13 cellular contexts compared by ENCODE assay signal in the genomic region with DNA sequence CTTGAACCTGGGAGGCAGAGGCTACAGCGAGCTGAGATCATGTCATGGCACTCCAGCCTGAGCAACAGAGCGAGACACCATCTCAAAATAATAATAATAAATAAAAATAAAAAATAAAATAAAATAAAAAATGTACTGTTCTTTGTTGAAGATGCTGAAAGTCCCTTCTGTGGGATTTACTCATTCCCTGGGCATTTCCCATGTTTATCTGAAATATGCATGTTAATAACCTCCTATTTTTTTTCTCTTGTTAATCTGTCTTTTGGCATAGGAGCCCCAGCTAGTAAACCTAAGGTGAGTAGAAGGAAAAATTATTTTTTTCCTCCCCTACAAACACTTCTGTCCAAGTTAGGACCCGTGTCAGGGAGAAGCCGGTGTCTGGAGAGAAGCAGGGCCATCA. TPM values are rescaled to one million over a fixed set of nuclear protein-coding genes. Genes with fewer than 3 reads are reported as not detected.
DNase-seq lines count a peak whose midpoint lies in the region; ATAC-seq and TF ChIP-seq lines count a peak whose summit lies in the region.
"Had no signal": no experiment of that assay in that cellular context is flagged by ENCODE, and none has a peak within 500 bp of the region (broad histone marks: within the 10 kb centered on the region; RNA-seq: fewer than 3 reads in every experiment).

No MANE protein-coding gene starts in this region.

- peak overlapping the region; percentile 64; the same call in 1 of the 2 replicates for H3K23ac ChIP-seq in IMR-90 (ENCODE audit: low read depth, low read length)

- no peaks in the 10 kb centered on the region for H4K20me1 ChIP-seq in IMR-90 (ENCODE audit: insufficient read depth, low read length)

- TF ChIP-seq POLR2A in IMR-90 (IDR thresholded peaks at IDR 0.05; ENCODE audit: low read depth, low read length), result no peak
- no peak for TF ChIP-seq POLR2A in gastrocnemius medialis (IDR thresholded peaks at IDR 0.05)

- peak overlapping the region; percentile 7; the same call in 1 of the 2 replicates for H3K18ac ChIP-seq in IMR-90 (ENCODE audit: low read depth, low read length)

- H3K36me3 Mint-ChIP-seq in activated T-cell treated with anti-CD3 and anti-CD28 coated beads, Interleukin-2, amount 50 U/mL, for 72 hours (ENCODE audit: insufficient read depth in 2 of 2), result peaks cover 0 to 2% of the 10 kb centered on the region in 2 donors
- H3K36me3 Mint-ChIP-seq in stimulated activated effector memory CD8-positive, alpha-beta T cell treated with anti-CD3 and anti-CD28 coated beads, Interleukin-12 subunit alpha, Interleukin-12 subunit beta, amount 100 ng/mL, for 72 hours, result no peaks in the 10 kb centered on the region
- H3K36me3 Mint-ChIP-seq: CD4-positive, alpha-beta memory T cell had no signal

- no peak overlapping the region; the same call in 2 of the 3 replicates for H2BK15ac ChIP-seq in IMR-90 (ENCODE audit: low read depth, low read length)

- CTCF ChIA-PET in IMR-90 (lab: Yijun Ruan, JAX), result interaction anchor here (1.5 kb wide), 1 partner anchor 11 kb away, joined by 3 read pairs; no protein-coding TSS in a partner anchor

- H2AK9ac ChIP-seq in IMR-90 (replicated peaks; ENCODE audit: low read depth, low read length, poor library complexity), result no peak overlapping the region

- no peaks in the 10 kb centered on the region for H3K36me3 ChIP-seq in IMR-90 (ENCODE audit: control insufficient read depth, insufficient read depth, low read length)
- H3K36me3 ChIP-seq in gastrocnemius medialis, result no peaks in the 10 kb centered on the region

- TF ChIP-seq CTCF in IMR-90 (conservative IDR thresholded peaks at IDR 0.05; ENCODE audit: low read depth, low read length) (no peak), cardiac fibroblast (IDR thresholded peaks at IDR 0.05; ENCODE audit: low read depth, low read length) (no peak), gastrocnemius medialis (IDR thresholded peaks at IDR 0.05 in 4 of 5, conservative IDR thresholded peaks at IDR 0.05 in 1 of 5) (no peak)

- no CpG with 5 or more reads among the region's 4 CpGs for WGBS in IMR-90 (ENCODE audit: extremely low coverage in 2 of 2, insufficient read length in 1 of 2), 2 experiments

- in situ Hi-C loops in IMR-90 (cut with MboI; ENCODE audit: low sequenced_read_pairs) (loop anchor here (25.0 kb wide), 1 partner anchor 421 kb away; no protein-coding TSS in a partner anchor), gastrocnemius medialis (cut with MboI; ENCODE audit: low sequenced_read_pairs in 4 of 4) (no loop called here)

- H3K27ac ChIP-seq in IMR-90 (ENCODE audit: insufficient read depth, low read length) (peak overlapping the region; percentile 62), gastrocnemius medialis (no peak overlapping the region)

- no peaks in the 10 kb centered on the region for H3K79me1 ChIP-seq in IMR-90 (ENCODE audit: low read depth in 1 of 2, low read length in 2 of 2)

- ATAC-seq in activated T-cell treated with anti-CD3 and anti-CD28 coated beads, Interleukin-2, amount 50 U/mL, for 72 hours (replicated peaks in 1 of 2), result no peak
- ATAC-seq in IMR-90 (ENCODE audit: low read depth), result peak; percentile 15; the same call in 1 of the 2 replicates
- ATAC-seq in stimulated activated effector memory CD8-positive, alpha-beta T cell treated with anti-CD3 and anti-CD28 coated beads, Interleukin-12 subunit alpha, Interleukin-12 subunit beta, amount 100 ng/mL, for 72 hours, result no peak
- no peak for ATAC-seq in gastrocnemius medialis
- ATAC-seq: Panc1, Right ventricle myocardium inferior had no signal

- H4K8ac ChIP-seq in IMR-90 (ENCODE audit: low read depth in 2 of 2, low read length in 2 of 2), result peak overlapping the region in 1 of 2 experiments; percentile 73; a peak in 1 of 4 replicates

- peak overlapping the region; percentile 69 for H2BK5ac ChIP-seq in IMR-90 (ENCODE audit: low read depth, low read length, poor library complexity, severe bottlenecking)

- H3K4me1 Mint-ChIP-seq in activated T-cell treated with anti-CD3 and anti-CD28 coated beads, Interleukin-2, amount 50 U/mL, for 72 hours (ENCODE audit: low read depth), result peaks cover 64% of the 10 kb centered on the region
- peaks cover 23% of the 10 kb centered on the region for H3K4me1 Mint-ChIP-seq in stimulated activated effector memory CD8-positive, alpha-beta T cell treated with anti-CD3 and anti-CD28 coated beads, Interleukin-12 subunit alpha, Interleukin-12 subunit beta, amount 100 ng/mL, for 72 hours
- H3K4me1 Mint-ChIP-seq: CD4-positive, alpha-beta memory T cell had no signal

- intact Hi-C loops in IMR-90 (cut with micrococcal nuclease) (loop anchor here (10.0 kb wide), 1 partner anchor 274 kb away; no protein-coding TSS in a partner anchor), gastrocnemius medialis (cut with DNase I; ENCODE audit: low total_unique reads) (no loop called here)

- H3K56ac ChIP-seq in IMR-90 (ENCODE audit: extremely low read depth, insufficient read depth, low read length), result no peak overlapping the region

- H2AK5ac ChIP-seq in IMR-90 (ENCODE audit: low read depth, low read length), result peak overlapping the region; percentile 65; the same call in 1 of the 2 replicates

- H3K9me1 ChIP-seq in IMR-90 (ENCODE audit: insufficient read depth, low read length), result peaks cover 15% of the 10 kb centered on the region

- H3K9me3 ChIP-seq in IMR-90 (ENCODE audit: control insufficient read depth, insufficient read depth, low read length) (no peaks in the 10 kb centered on the region), gastrocnemius medialis (no peaks in the 10 kb centered on the region)

- peak overlapping the region; percentile 74 for H2BK20ac ChIP-seq in IMR-90 (ENCODE audit: low read depth, low read length)

- H3K4me1 ChIP-seq in IMR-90 (ENCODE audit: control insufficient read depth, insufficient read depth, low read length), result peaks cover 24% of the 10 kb centered on the region
- no peaks in the 10 kb centered on the region for H3K4me1 ChIP-seq in gastrocnemius medialis

- POLR2A ChIA-PET in IMR-90 (lab: Charles Lee; ENCODE audit: unreplicated experiment), result interaction anchor here (1.2 kb wide), 1 partner anchor 107 kb away, joined by 4 read pairs; a partner anchor contains a TSS

- peak overlapping the region; percentile 54; the same call in 1 of the 2 replicates for H3K14ac ChIP-seq in IMR-90 (replicated peaks; ENCODE audit: low read depth, low read length)

- H4K91ac ChIP-seq in IMR-90 (ENCODE audit: insufficient read depth, low read depth, low read length), result peak overlapping the region; percentile 76

- peaks cover 13% of the 10 kb centered on the region for H3K27me3 Mint-ChIP-seq in activated T-cell treated with anti-CD3 and anti-CD28 coated beads, Interleukin-2, amount 50 U/mL, for 72 hours (ENCODE audit: low read depth)

- peak overlapping the region; percentile 66 for H3K4me2 ChIP-seq in IMR-90 (ENCODE audit: low read depth, low read length)

- H4K5ac ChIP-seq in IMR-90 (ENCODE audit: low read depth, low read length), result peak overlapping the region; percentile 13; the same call in 1 of the 2 replicates

- dilution Hi-C loops in IMR-90 (cut with HindIII; ENCODE audit: low sequenced_read_pairs, unreplicated experiment), result no loop called here

- H3K9me3 Mint-ChIP-seq in activated T-cell treated with anti-CD3 and anti-CD28 coated beads, Interleukin-2, amount 50 U/mL, for 72 hours, result no peaks in the 10 kb centered on the region
- H3K9me3 Mint-ChIP-seq in stimulated activated effector memory CD8-positive, alpha-beta T cell treated with anti-CD3 and anti-CD28 coated beads, Interleukin-12 subunit alpha, Interleukin-12 subunit beta, amount 100 ng/mL, for 72 hours, result no peaks in the 10 kb centered on the region
- H3K9me3 Mint-ChIP-seq: CD4-positive, alpha-beta memory T cell had no signal

- no TSS peak for BruUV-seq in IMR-90 (replicated peaks; lab: Mats Ljungman, UMichigan)

- H3K4ac ChIP-seq in IMR-90 (ENCODE audit: low read depth, low read length), result peak overlapping the region; percentile 84

- peak overlapping the region; percentile 79 for H3K27ac Mint-ChIP-seq in activated T-cell treated with anti-CD3 and anti-CD28 coated beads, Interleukin-2, amount 50 U/mL, for 72 hours
- peak overlapping the region; percentile 93 for H3K27ac Mint-ChIP-seq in stimulated activated effector memory CD8-positive, alpha-beta T cell treated with anti-CD3 and anti-CD28 coated beads, Interleukin-12 subunit alpha, Interleukin-12 subunit beta, amount 100 ng/mL, for 72 hours

- H2AFZ ChIP-seq in IMR-90 (replicated peaks; ENCODE audit: low read length, poor library complexity), result no peak overlapping the region

- no peak overlapping the region for H3K9ac ChIP-seq in IMR-90 (ENCODE audit: low read depth, low read length)

- H3K4me3 Mint-ChIP-seq in activated T-cell treated with anti-CD3 and anti-CD28 coated beads, Interleukin-2, amount 50 U/mL, for 72 hours, result peak overlapping the region; percentile 16 to 49
- no peak overlapping the region for H3K4me3 Mint-ChIP-seq in stimulated activated effector memory CD8-positive, alpha-beta T cell treated with anti-CD3 and anti-CD28 coated beads, Interleukin-12 subunit alpha, Interleukin-12 subunit beta, amount 100 ng/mL, for 72 hours
- H3K4me3 Mint-ChIP-seq: CD4-positive, alpha-beta memory T cell had no signal

- no peak overlapping the region for H3K4me3 ChIP-seq in IMR-90 (ENCODE audit: insufficient read depth, low read depth, low read length)
- no peak overlapping the region for H3K4me3 ChIP-seq in cardiac fibroblast (replicated peaks in 1 of 2; ENCODE audit: low read depth in 2 of 2, low read length in 2 of 2)
- no peak overlapping the region for H3K4me3 ChIP-seq in gastrocnemius medialis

- DNase-seq in activated T-cell treated with anti-CD3 and anti-CD28 coated beads, Interleukin-2, amount 50 U/mL, for 72 hours, result no peak
- DNase-seq in activated T-cell treated with anti-CD3 and anti-CD28 coated beads, Interleukin-2, amount 50 U/mL, for 48 hours, result no peak
- DNase-seq in IMR-90 (peak; percentile 74), cardiac fibroblast (ENCODE audit: low read depth in 2 of 2) (peak; percentile 34 to 56), NCI-H2196 treated with DMSO at 0.1 percent for 48 hours (lab: John Stamatoyannopoulos, UW; ENCODE audit: unreplicated experiment) (no peak), OCI-M2 (lab: John Stamatoyannopoulos, UW; ENCODE audit: unreplicated experiment) (no peak), gastrocnemius medialis (no peak)
- DNase-seq in stimulated activated effector memory CD8-positive, alpha-beta T cell treated with anti-CD3 and anti-CD28 coated beads, Interleukin-12 subunit alpha, Interleukin-12 subunit beta, amount 100 ng/mL, for 72 hours (ENCODE audit: low spot score in 2 of 2), result no peak
- DNase-seq: CD4-positive, alpha-beta memory T cell; KG1; NCI-H1092 had no signal

- H3K27me3 ChIP-seq in IMR-90 (ENCODE audit: control insufficient read depth, insufficient read depth, low read length), result peaks cover 4% of the 10 kb centered on the region; the same call in 1 of the 2 replicates
- H3K27me3 ChIP-seq in gastrocnemius medialis, result peaks cover 0 to 5% (median 0%) of the 10 kb centered on the region in 3 donors

- peak overlapping the region; percentile 85 for H2BK120ac ChIP-seq in IMR-90 (ENCODE audit: low read depth, low read length)

- TF ChIP-seq RAD21 in IMR-90 (IDR thresholded peaks at IDR 0.05; ENCODE audit: low read length), result no peak

RNA-seq across cellular contexts. Expression of a gene that starts 34.4 kb away (rescaled TPM):
- under 1 TPM in 1 of 2 donors, not detected in 1; 0.51 TPM for total RNA-seq in activated T-cell treated with anti-CD3 and anti-CD28 coated beads, Interleukin-2, amount 50 U/mL, for 72 hours
- total RNA-seq in IMR-90 (2012; rRNA removed), result 0.18 and 0.28 TPM in 2 replicates
- polyA plus RNA-seq in IMR-90 (2012; rRNA removed), result 0.86 and 1.7 TPM in 2 replicates
- polyA plus RNA-seq in IMR-90 (2012; cell fraction: cytosol; rRNA removed), result 0.90 and 1.4 TPM in 2 replicates
- polyA plus RNA-seq in IMR-90 (2012; cell fraction: nucleus; rRNA removed; ENCODE audit: low replicate concordance), result 1.0 and 1.1 TPM in 2 replicates
- total RNA-seq in gastrocnemius medialis, result not detected
- total RNA-seq: CD4-positive, alpha-beta memory T cell; Right ventricle myocardium inferior had no signal
- polyA plus RNA-seq: CD4-positive, alpha-beta memory T cell had no signal

RNA-seq across cellular contexts. Expression of a gene that starts 37.3 kb away (rescaled TPM):
- total RNA-seq in activated T-cell treated with anti-CD3 and anti-CD28 coated beads, Interleukin-2, amount 50 U/mL, for 72 hours, result 10 to 100 TPM; 24.2 to 43.8 TPM
- 31.9 and 35.0 TPM in 2 replicates for total RNA-seq in IMR-90 (2012; rRNA removed)
- 27.7 and 35.7 TPM in 2 replicates for polyA plus RNA-seq in IMR-90 (2012; rRNA removed)
- polyA plus RNA-seq in IMR-90 (2012; cell fraction: cytosol; rRNA removed), result 20.7 and 31.6 TPM in 2 replicates
- polyA plus RNA-seq in IMR-90 (2012; cell fraction: nucleus; rRNA removed; ENCODE audit: low replicate concordance), result 39.1 and 85.9 TPM in 2 replicates
- total RNA-seq in gastrocnemius medialis, result 10 to 100 TPM in 2 of 4 donors, 1 to 10 TPM in 2; 7.9 to 12.6 (median 9.8) TPM

Comparison
In these comparisons a context has a peak if more than half of its experiments do, and no peak if none do; other contexts are left out.
1. DNase-seq: peak in IMR-90 (single experiment) and cardiac fibroblast (2 of 2); none in activated T-cell treated with anti-CD3 and anti-CD28 coated beads, Interleukin-2, amount 50 U/mL, for 72 hours (0 of 2), activated T-cell treated with anti-CD3 and anti-CD28 coated beads, Interleukin-2, amount 50 U/mL, for 48 hours (0 of 2), stimulated activated effector memory CD8-positive, alpha-beta T cell treated with anti-CD3 and anti-CD28 coated beads, Interleukin-12 subunit alpha, Interleukin-12 subunit beta, amount 100 ng/mL, for 72 hours (0 of 2), NCI-H2196 treated with DMSO at 0.1 percent for 48 hours (single experiment), OCI-M2 (single experiment) and gastrocnemius medialis (0 of 2).